16 cellular contexts compared by ENCODE assay signal in the genomic region with DNA sequence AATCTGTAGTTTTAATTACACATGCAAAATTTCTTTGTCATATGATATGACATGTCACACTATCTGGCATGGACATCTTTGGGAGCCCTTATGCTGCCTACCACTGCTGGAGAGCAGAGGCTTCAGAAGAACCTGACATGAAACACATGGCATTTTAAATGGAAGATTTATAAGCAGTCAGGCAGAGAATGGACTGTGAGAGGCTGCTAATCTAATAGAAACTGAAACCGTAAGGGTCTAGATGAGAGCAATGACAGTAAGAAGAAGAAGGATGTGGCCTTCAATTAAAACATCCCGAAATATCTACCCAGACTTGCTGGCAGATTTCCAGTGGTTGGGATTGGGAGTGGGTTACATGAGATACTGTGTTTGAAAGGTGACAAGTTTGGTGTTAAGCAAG.
"Had no signal": no experiment of that assay in that cellular context is flagged by ENCODE, and none has a peak within 500 bp of the region (broad histone marks: within the 10 kb centered on the region; RNA-seq: fewer than 3 reads in every experiment).

No MANE protein-coding gene starts in this region.

- FAIRE-seq: keratinocyte had no signal

- ATAC-seq: activated T-helper 17 cell treated with anti-CD3 and anti-CD28 coated beads, Interleukin-2, amount 50 U/mL, for 72 hours; gastrocnemius medialis; left ventricle myocardium superior; sciatic nerve; stimulated activated memory B cell treated with anti-CD40 and anti-IgM and Interleukin-4, amounts not matched to agents 10 μg/mL and 1 μg/mL and 100 μg/mL, for 72 hours; WTC11 had no signal

- H3K36me3 ChIP-seq: gastrocnemius medialis, spleen, tibial nerve had no signal

- H3K27ac ChIP-seq: gastrocnemius medialis, spleen, tibial nerve had no signal

- H3K4me1 ChIP-seq: gastrocnemius medialis, spleen, tibial nerve had no signal

- DNase-seq: activated CD4-positive, alpha-beta T cell treated with anti-CD3 and anti-CD28 coated beads, Interleukin-2, amount 10 ng/mL, durations not matched to agents 7 days and 5 days; activated naive CD4-positive, alpha-beta T cell treated with anti-CD3 and anti-CD28 coated beads, Interleukin-2, amount 10 ng/mL, durations not matched to agents 7 days and 5 days; activated T-cell treated with anti-CD3 and anti-CD28 coated beads for 4 hours; cortex of kidney; effector memory CD4-positive, alpha-beta T cell; gastrocnemius medialis; left ventricle myocardium superior; mesendoderm; spleen; stimulated activated CD4-positive, alpha-beta T cell treated with anti-CD3 and anti-CD28 coated beads, Interleukin-1b, Interleukin-23, amount 100 ng/mL, for 48 hours had no signal

- H3K9me3 ChIP-seq: gastrocnemius medialis, spleen, tibial nerve had no signal

- H3K27me3 ChIP-seq: gastrocnemius medialis, spleen, tibial nerve had no signal

- H3K4me3 ChIP-seq: gastrocnemius medialis, spleen, tibial nerve had no signal
